9 cellular contexts compared by ENCODE assay signal in genomic region chr9:127904518-127904887, GRCh38. TPM values are rescaled to one million over a fixed set of nuclear protein-coding genes. Genes with fewer than 3 reads are reported as not detected.
DNase-seq lines count a peak whose midpoint lies in the region; ATAC-seq and TF ChIP-seq lines count a peak whose summit lies in the region.
"Had no signal": no experiment of that assay in that cellular context is flagged by ENCODE, and none has a peak within 500 bp of the region (broad histone marks: within the 10 kb centered on the region; RNA-seq: fewer than 3 reads in every experiment).

No MANE protein-coding gene starts in this region.

- POLR2A ChIA-PET in IMR-90 (lab: Charles Lee; ENCODE audit: unreplicated experiment) = no interaction called here
- POLR2A ChIA-PET in activated CD4-positive, alpha-beta memory T cell treated with anti-CD3 and anti-CD28 coated beads for 36 hours (lab: Charles Lee) = interaction anchor here (1.1 to 1.4 kb wide), 2 partner anchors 8 to 125 kb away, joined by 3 to 5 read pairs; no protein-coding TSS in a partner anchor

- peaks cover 12% of the 10 kb centered on the region for H3K9me1 ChIP-seq in IMR-90 (ENCODE audit: insufficient read depth, low read length)

- no peak overlapping the region for H3K18ac ChIP-seq in IMR-90 (ENCODE audit: low read depth, low read length)

- H2BK120ac ChIP-seq in IMR-90 (ENCODE audit: low read depth, low read length) = 0 out of 2 replicates have a peak overlapping the region, but pooled peaks have one; percentile 8

- no peak overlapping the region for H3K4me2 ChIP-seq in IMR-90 (ENCODE audit: low read depth, low read length)

- peak overlapping the region in 1 of 2 experiments; percentile 35; a peak in 2 of 4 replicates for H4K8ac ChIP-seq in IMR-90 (ENCODE audit: low read depth in 2 of 2, low read length in 2 of 2)

- no peak overlapping the region for H3K23ac ChIP-seq in IMR-90 (ENCODE audit: low read depth, low read length)

- peak overlapping the region; percentile 98 for H3K27ac Mint-ChIP-seq in activated CD4-positive, alpha-beta memory T cell treated with anti-CD3 and anti-CD28 coated beads for 36 hours
- peak overlapping the region; percentile 99 for H3K27ac Mint-ChIP-seq in stimulated activated memory B cell treated with anti-CD40 and anti-IgM and Interleukin-4, amounts not matched to agents 10 μg/mL and 1 μg/mL and 100 μg/mL, for 72 hours

- no peak overlapping the region for H3K14ac ChIP-seq in IMR-90 (replicated peaks; ENCODE audit: low read depth, low read length)

- no peak overlapping the region for H2AFZ ChIP-seq in IMR-90 (replicated peaks; ENCODE audit: low read length, poor library complexity)

- DNase-seq in IMR-90 = no peak
- peak; percentile 50 for DNase-seq in activated CD4-positive, alpha-beta memory T cell treated with anti-CD3 and anti-CD28 coated beads for 36 hours
- peak; percentile 55 to 85 (median 83) for DNase-seq in right cardiac atrium
- DNase-seq in stimulated activated CD8-positive, alpha-beta memory T cell treated with anti-CD3 and anti-CD28 coated beads, Interleukin-4, amount 100 ng/mL, for 48 hours = no peak
- no peak for DNase-seq in RPMI8226
- DNase-seq in SW 1271 (lab: John Stamatoyannopoulos, UW) = no peak
- no peak for DNase-seq in ACHN
- DNase-seq: SHP77 treated with DMSO at 0.1 percent for 48 hours had no signal

- no TSS peak for BruUV-seq in IMR-90 (replicated peaks; lab: Mats Ljungman, UMichigan)

- H3K4me1 Mint-ChIP-seq in activated CD4-positive, alpha-beta memory T cell treated with anti-CD3 and anti-CD28 coated beads for 36 hours (ENCODE audit: low read depth) = peaks cover 36% of the 10 kb centered on the region
- H3K4me1 Mint-ChIP-seq in stimulated activated memory B cell treated with anti-CD40 and anti-IgM and Interleukin-4, amounts not matched to agents 10 μg/mL and 1 μg/mL and 100 μg/mL, for 72 hours = peaks cover 70% of the 10 kb centered on the region

- H3K27me3 ChIP-seq in IMR-90 (ENCODE audit: control insufficient read depth, insufficient read depth, low read length) (no peaks in the 10 kb centered on the region), right cardiac atrium (ENCODE audit: control insufficient read depth, insufficient read depth) (no peaks in the 10 kb centered on the region)

- no peaks in the 10 kb centered on the region for H3K9me3 Mint-ChIP-seq in activated CD4-positive, alpha-beta memory T cell treated with anti-CD3 and anti-CD28 coated beads for 36 hours
- H3K9me3 Mint-ChIP-seq in stimulated activated memory B cell treated with anti-CD40 and anti-IgM and Interleukin-4, amounts not matched to agents 10 μg/mL and 1 μg/mL and 100 μg/mL, for 72 hours = no peaks in the 10 kb centered on the region

- no peak for TF ChIP-seq RAD21 in IMR-90 (IDR thresholded peaks at IDR 0.05; ENCODE audit: low read length)

- no peak overlapping the region for H2BK5ac ChIP-seq in IMR-90 (ENCODE audit: low read depth, low read length, poor library complexity, severe bottlenecking)

- H3K27me3 Mint-ChIP-seq in activated CD4-positive, alpha-beta memory T cell treated with anti-CD3 and anti-CD28 coated beads for 36 hours = no peaks in the 10 kb centered on the region
- H3K27me3 Mint-ChIP-seq in stimulated activated memory B cell treated with anti-CD40 and anti-IgM and Interleukin-4, amounts not matched to agents 10 μg/mL and 1 μg/mL and 100 μg/mL, for 72 hours = no peaks in the 10 kb centered on the region

- H3K9me3 ChIP-seq in IMR-90 (ENCODE audit: control insufficient read depth, insufficient read depth, low read length) (no peaks in the 10 kb centered on the region), right cardiac atrium (ENCODE audit: control insufficient read depth, low read length) (no peaks in the 10 kb centered on the region)

- H3K27ac ChIP-seq in IMR-90 (ENCODE audit: insufficient read depth, low read length) (no peak overlapping the region), right cardiac atrium (ENCODE audit: low read length) (peak overlapping the region; percentile 70)

- H4K91ac ChIP-seq in IMR-90 (ENCODE audit: insufficient read depth, low read depth, low read length) = no peak overlapping the region

- CTCF ChIA-PET in IMR-90 (lab: Yijun Ruan, JAX) = interaction anchor here (1.1 kb wide), 1 partner anchor 35 kb away, joined by 4 read pairs; no protein-coding TSS in a partner anchor
- CTCF ChIA-PET in activated CD4-positive, alpha-beta memory T cell treated with anti-CD3 and anti-CD28 coated beads for 36 hours (lab: Charles Lee) = interaction anchor here (0.6 to 1.5 kb wide), 6 partner anchors 12 to 327 kb away, joined by 3 to 9 read pairs (median 4); partner anchors contain the start of gene ST6GALNAC4

- H3K4me3 ChIP-seq in IMR-90 (ENCODE audit: insufficient read depth, low read depth, low read length) = no peak overlapping the region
- H3K4me3 ChIP-seq in right cardiac atrium (ENCODE audit: low read length) = no peak overlapping the region

- H2BK20ac ChIP-seq in IMR-90 (ENCODE audit: low read depth, low read length) = no peak overlapping the region

- peaks cover 6% of the 10 kb centered on the region for H3K36me3 ChIP-seq in IMR-90 (ENCODE audit: control insufficient read depth, insufficient read depth, low read length)

- no peak overlapping the region for H3K9ac ChIP-seq in IMR-90 (ENCODE audit: low read depth, low read length)

- H3K4me1 ChIP-seq in IMR-90 (ENCODE audit: control insufficient read depth, insufficient read depth, low read length) = peaks cover 23% of the 10 kb centered on the region
- H3K4me1 ChIP-seq in right cardiac atrium (ENCODE audit: control insufficient read depth, insufficient read depth, low read length) = peaks cover 10% of the 10 kb centered on the region

- H4K20me1 ChIP-seq in IMR-90 (ENCODE audit: insufficient read depth, low read length) = no peaks in the 10 kb centered on the region

- dilution Hi-C loops in IMR-90 (cut with HindIII; ENCODE audit: low sequenced_read_pairs, unreplicated experiment) = no loop called here

- in situ Hi-C loops in IMR-90 (cut with MboI; ENCODE audit: low sequenced_read_pairs) (no loop called here), ACHN (cut with HindIII; ENCODE audit: low pct_ligation_motif_present, low pct_unique_long_range_greater_than_20kb, low sequenced_read_pairs) (no loop called here)

- TF ChIP-seq POLR2A in IMR-90 (IDR thresholded peaks at IDR 0.05; ENCODE audit: low read depth, low read length) = no peak

- H4K5ac ChIP-seq in IMR-90 (ENCODE audit: low read depth, low read length) = no peak overlapping the region

- peak overlapping the region; percentile 91 for H3K4me3 Mint-ChIP-seq in activated CD4-positive, alpha-beta memory T cell treated with anti-CD3 and anti-CD28 coated beads for 36 hours
- H3K4me3 Mint-ChIP-seq in stimulated activated memory B cell treated with anti-CD40 and anti-IgM and Interleukin-4, amounts not matched to agents 10 μg/mL and 1 μg/mL and 100 μg/mL, for 72 hours = peak overlapping the region; percentile 88

- H3K4ac ChIP-seq in IMR-90 (ENCODE audit: low read depth, low read length) = no peak overlapping the region

- H2BK15ac ChIP-seq in IMR-90 (ENCODE audit: low read depth, low read length) = no peak overlapping the region

- peaks cover 10% of the 10 kb centered on the region for H3K36me3 Mint-ChIP-seq in activated CD4-positive, alpha-beta memory T cell treated with anti-CD3 and anti-CD28 coated beads for 36 hours
- peaks cover 12% of the 10 kb centered on the region for H3K36me3 Mint-ChIP-seq in stimulated activated memory B cell treated with anti-CD40 and anti-IgM and Interleukin-4, amounts not matched to agents 10 μg/mL and 1 μg/mL and 100 μg/mL, for 72 hours

- ATAC-seq in IMR-90 (ENCODE audit: low read depth) (no peak), right cardiac atrium (peak; percentile 27 to 34)
- ATAC-seq in stimulated activated memory B cell treated with anti-CD40 and anti-IgM and Interleukin-4, amounts not matched to agents 10 μg/mL and 1 μg/mL and 100 μg/mL, for 72 hours = peak; percentile 1

- peak overlapping the region; percentile 39; the same call in 1 of the 2 replicates for H2AK5ac ChIP-seq in IMR-90 (ENCODE audit: low read depth, low read length)

- peaks cover 6% of the 10 kb centered on the region in 2 experiments; a peak in 2 of 4 replicates for H3K79me1 ChIP-seq in IMR-90 (ENCODE audit: low read depth in 1 of 2, low read length in 2 of 2)

- no peak overlapping the region for H2AK9ac ChIP-seq in IMR-90 (replicated peaks; ENCODE audit: low read depth, low read length, poor library complexity)

- no peak for TF ChIP-seq CTCF in IMR-90 (conservative IDR thresholded peaks at IDR 0.05; ENCODE audit: low read depth, low read length)

- H3K56ac ChIP-seq in IMR-90 (ENCODE audit: extremely low read depth, insufficient read depth, low read length) = no peak overlapping the region

- intact Hi-C loops in IMR-90 (cut with micrococcal nuclease) = no loop called here
- intact Hi-C loops in activated CD4-positive, alpha-beta memory T cell treated with anti-CD3 and anti-CD28 coated beads for 36 hours (cut with micrococcal nuclease) = loop anchor here (2.0 kb wide), 1 partner anchor 14 kb away; no protein-coding TSS in a partner anchor
- intact Hi-C loops in right cardiac atrium (cut with DNase I) = no loop called here

- WGBS in IMR-90 (ENCODE audit: extremely low coverage in 2 of 2, insufficient read length in 1 of 2), 2 experiments = no CpG with 5 or more reads among the region's 11 CpGs
- WGBS in right cardiac atrium = 32% methylated on average over 11 of the region's 11 CpGs

RNA-seq across cellular contexts. Expression of gene ST6GALNAC6, which starts 5.1 kb away (rescaled TPM):
- 35.3 and 35.7 TPM in 2 replicates for total RNA-seq in IMR-90 (2012; rRNA removed)
- 47.6 and 48.6 TPM in 2 replicates for polyA plus RNA-seq in IMR-90 (2012; rRNA removed)
- 41.6 and 60.0 TPM in 2 replicates for polyA plus RNA-seq in IMR-90 (2012; cell fraction: cytosol; rRNA removed)
- polyA plus RNA-seq in IMR-90 (2012; cell fraction: nucleus; rRNA removed; ENCODE audit: low replicate concordance) = 105 and 190 TPM in 2 replicates
- 10 to 100 TPM; 50.1 to 53.8 TPM for total RNA-seq in activated CD4-positive, alpha-beta memory T cell treated with anti-CD3 and anti-CD28 coated beads for 36 hours
- 10 to 100 TPM; 60.1 to 73.7 (median 65.2) TPM for total RNA-seq in right cardiac atrium
- polyA plus RNA-seq in right cardiac atrium = 55.9 TPM

RNA-seq across cellular contexts. Expression of gene ST6GALNAC4, which starts 12.3 kb away (rescaled TPM):
- total RNA-seq in IMR-90 (2012; rRNA removed) = 11.9 and 12.5 TPM in 2 replicates
- polyA plus RNA-seq in IMR-90 (2012; rRNA removed) = 32.9 and 42.2 TPM in 2 replicates
- polyA plus RNA-seq in IMR-90 (2012; cell fraction: cytosol; rRNA removed) = 18.6 and 48.3 TPM in 2 replicates
- polyA plus RNA-seq in IMR-90 (2012; cell fraction: nucleus; rRNA removed; ENCODE audit: low replicate concordance) = 25.4 and 59.2 TPM in 2 replicates
- 10 to 100 TPM; 21.2 to 23.5 TPM for total RNA-seq in activated CD4-positive, alpha-beta memory T cell treated with anti-CD3 and anti-CD28 coated beads for 36 hours
- 10 to 100 TPM; 26.3 to 36.7 (median 32.3) TPM for total RNA-seq in right cardiac atrium
- polyA plus RNA-seq in right cardiac atrium = 24.3 TPM

RNA-seq across cellular contexts. Expression of gene PIP5KL1, which starts 26.1 kb away (rescaled TPM):
- total RNA-seq in IMR-90 (2012; rRNA removed) (0.28 and 0.36 TPM in 2 replicates), right cardiac atrium (1 to 10 TPM in 1 of 4 donors, under 1 TPM in 1, not detected in 2; 0.29 to 1.3 TPM)
- polyA plus RNA-seq in IMR-90 (2012; rRNA removed) (2.7 and 3.6 TPM in 2 replicates), right cardiac atrium (0.29 TPM)
- polyA plus RNA-seq in IMR-90 (2012; cell fraction: cytosol; rRNA removed) = 2.5 and 3.4 TPM in 2 replicates
- polyA plus RNA-seq in IMR-90 (2012; cell fraction: nucleus; rRNA removed; ENCODE audit: low replicate concordance) = 22.0 and 36.8 TPM in 2 replicates
- 1 to 10 TPM in 1 of 2 experiments, under 1 TPM in 1; 0.94 to 2.9 TPM for total RNA-seq in activated CD4-positive, alpha-beta memory T cell treated with anti-CD3 and anti-CD28 coated beads for 36 hours

RNA-seq across cellular contexts. Expression of gene AK1, which starts 27.0 kb away (rescaled TPM):
- total RNA-seq in IMR-90 (2012; rRNA removed) = 44.8 and 51.4 TPM in 2 replicates
- polyA plus RNA-seq in IMR-90 (2012; rRNA removed) = 119 and 126 TPM in 2 replicates
- polyA plus RNA-seq in IMR-90 (2012; cell fraction: cytosol; rRNA removed) = 146 and 387 TPM in 2 replicates
- polyA plus RNA-seq in IMR-90 (2012; cell fraction: nucleus; rRNA removed; ENCODE audit: low replicate concordance) = 158 and 207 TPM in 2 replicates
- 10 to 100 TPM; 27.7 to 28.5 TPM for total RNA-seq in activated CD4-positive, alpha-beta memory T cell treated with anti-CD3 and anti-CD28 coated beads for 36 hours
- total RNA-seq in right cardiac atrium = 100 to 1,000 TPM; 630 to 722 (median 659) TPM
- 811 TPM for polyA plus RNA-seq in right cardiac atrium

RNA-seq across cellular contexts. Expression of gene DPM2, which starts 33.2 kb away (rescaled TPM):
- total RNA-seq in IMR-90 (2012; rRNA removed) (10.8 TPM in 2 replicates), right cardiac atrium (10 to 100 TPM; 13.6 to 20.0 (median 16.0) TPM)
- polyA plus RNA-seq in IMR-90 (2012; rRNA removed) (60.6 and 60.9 TPM in 2 replicates), right cardiac atrium (16.4 TPM)
- 40.8 and 52.3 TPM in 2 replicates for polyA plus RNA-seq in IMR-90 (2012; cell fraction: cytosol; rRNA removed)
- polyA plus RNA-seq in IMR-90 (2012; cell fraction: nucleus; rRNA removed; ENCODE audit: low replicate concordance) = 40.3 and 50.7 TPM in 2 replicates
- 10 to 100 TPM; 41.5 to 42.0 TPM for total RNA-seq in activated CD4-positive, alpha-beta memory T cell treated with anti-CD3 and anti-CD28 coated beads for 36 hours

Comparison
In these comparisons a context has a peak if more than half of its experiments do, and no peak if none do; other contexts are left out.
1. DNase-seq: peak in activated CD4-positive, alpha-beta memory T cell treated with anti-CD3 and anti-CD28 coated beads for 36 hours (single experiment) and right cardiac atrium (3 of 3); none in IMR-90 (single experiment), stimulated activated CD8-positive, alpha-beta memory T cell treated with anti-CD3 and anti-CD28 coated beads, Interleukin-4, amount 100 ng/mL, for 48 hours (single experiment), RPMI8226 (single experiment), SW 1271 (0 of 2) and ACHN (single experiment).